14 cellular contexts compared by ENCODE assay signal in the genomic region with DNA sequence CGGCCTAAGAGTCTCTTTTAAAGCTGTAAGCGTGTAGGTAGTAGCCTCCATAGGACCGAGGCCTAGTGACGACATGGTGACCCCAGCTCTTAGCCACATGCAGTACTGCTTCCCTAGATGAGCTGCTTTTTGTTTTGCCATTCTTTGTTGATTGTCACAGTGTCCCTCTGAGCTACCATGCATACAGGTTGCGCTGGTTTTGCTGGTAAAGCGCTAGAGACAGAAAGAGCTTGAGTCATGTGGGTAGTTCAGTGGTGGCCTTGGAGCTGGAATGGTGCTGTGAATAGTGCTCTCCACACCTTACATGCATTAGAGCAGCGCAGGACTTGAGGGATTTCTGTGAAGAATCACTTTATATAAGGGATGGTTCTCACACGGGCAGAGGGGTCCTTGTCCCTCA. TPM values are rescaled to one million over a fixed set of nuclear protein-coding genes. Genes with fewer than 3 reads are reported as not detected.
DNase-seq lines count a peak whose midpoint lies in the region; ATAC-seq lines count a peak whose summit lies in the region.
"Had no signal": no experiment of that assay in that cellular context is flagged by ENCODE, and none has a peak within 500 bp of the region (broad histone marks: within the 10 kb centered on the region; RNA-seq: fewer than 3 reads in every experiment).

No MANE protein-coding gene starts in this region.

- no peaks in the 10 kb centered on the region for H3K27me3 Mint-ChIP-seq in activated T-cell treated with anti-CD3 and anti-CD28 coated beads, Interleukin-2, amount 50 U/mL, for 72 hours (ENCODE audit: low read depth)
- no peaks in the 10 kb centered on the region for H3K27me3 Mint-ChIP-seq in activated CD4-positive, alpha-beta memory T cell treated with anti-CD3 and anti-CD28 coated beads, Interleukin-2, amount 10 ng/mL, durations not matched to agents 7 days and 5 days
- no peaks in the 10 kb centered on the region for H3K27me3 Mint-ChIP-seq in stimulated activated naive CD8-positive, alpha-beta T cell treated with anti-CD3 and anti-CD28 coated beads, Interleukin-15, amount 100 ng/mL, for 72 hours
- H3K27me3 Mint-ChIP-seq: T-cell had no signal

- H3K4me1 Mint-ChIP-seq in activated T-cell treated with anti-CD3 and anti-CD28 coated beads, Interleukin-2, amount 50 U/mL, for 72 hours (ENCODE audit: low read depth) = peaks cover 89% of the 10 kb centered on the region
- peaks cover 75% of the 10 kb centered on the region for H3K4me1 Mint-ChIP-seq in activated CD4-positive, alpha-beta memory T cell treated with anti-CD3 and anti-CD28 coated beads, Interleukin-2, amount 10 ng/mL, durations not matched to agents 7 days and 5 days
- peaks cover 80% of the 10 kb centered on the region for H3K4me1 Mint-ChIP-seq in stimulated activated naive CD8-positive, alpha-beta T cell treated with anti-CD3 and anti-CD28 coated beads, Interleukin-15, amount 100 ng/mL, for 72 hours

- no peak for DNase-seq in activated T-cell treated with anti-CD3 and anti-CD28 coated beads, Interleukin-2, amount 50 U/mL, for 72 hours
- no peak for DNase-seq in activated T-cell treated with anti-CD3 and anti-CD28 coated beads, Interleukin-2, amount 50 U/mL, for 1 hour
- no peak for DNase-seq in activated CD4-positive, alpha-beta memory T cell treated with anti-CD3 and anti-CD28 coated beads, Interleukin-2, amount 10 ng/mL, durations not matched to agents 7 days and 5 days
- no peak for DNase-seq in stimulated activated naive CD8-positive, alpha-beta T cell treated with anti-CD3 and anti-CD28 coated beads, Interleukin-15, amount 100 ng/mL, for 72 hours
- DNase-seq in SK-N-DZ (ENCODE audit: low spot score) = no peak
- DNase-seq: EL; NCI-H187; NK-92 treated with Interleukin-12 subunit alpha and Interleukin-12 subunit beta, amount 100 ng/mL, for 24 hours; stimulated activated CD4-positive, alpha-beta T cell treated with anti-CD3 and anti-CD28 coated beads, Interleukin-4, amount 100 ng/mL, for 1 hour; T-cell had no signal

- POLR2A ChIA-PET in activated CD4-positive, alpha-beta memory T cell treated with anti-CD3 and anti-CD28 coated beads, Interleukin-2, amount 10 ng/mL, durations not matched to agents 7 days and 5 days (lab: Charles Lee) = interaction anchor here (1.5 to 2.5 kb wide), 3 partner anchors 8 to 64 kb away, joined by 5 to 11 read pairs (median 7); no protein-coding TSS in a partner anchor

- no peaks in the 10 kb centered on the region for H3K9me3 ChIP-seq in iPS-15b (ENCODE audit: control insufficient read depth, insufficient read depth, low read length)

- peaks cover 10 to 27% of the 10 kb centered on the region in 2 donors for H3K36me3 Mint-ChIP-seq in activated T-cell treated with anti-CD3 and anti-CD28 coated beads, Interleukin-2, amount 50 U/mL, for 72 hours (ENCODE audit: insufficient read depth in 2 of 2)
- H3K36me3 Mint-ChIP-seq in activated CD4-positive, alpha-beta memory T cell treated with anti-CD3 and anti-CD28 coated beads, Interleukin-2, amount 10 ng/mL, durations not matched to agents 7 days and 5 days (ENCODE audit: low read depth) = peaks cover 50% of the 10 kb centered on the region

- peak in 1 of 2 donors; percentile 23 for ATAC-seq in activated T-cell treated with anti-CD3 and anti-CD28 coated beads, Interleukin-2, amount 50 U/mL, for 72 hours (replicated peaks in 1 of 2)
- ATAC-seq in stimulated activated naive CD8-positive, alpha-beta T cell treated with anti-CD3 and anti-CD28 coated beads, Interleukin-15, amount 100 ng/mL, for 72 hours = no peak
- no peak for ATAC-seq in HG02970 (IDR thresholded peaks at IDR 0.05; ENCODE audit: low FRiP score, unreplicated experiment)
- no peak for ATAC-seq in GM18873 (IDR thresholded peaks at IDR 0.05; ENCODE audit: low FRiP score, unreplicated experiment)
- ATAC-seq: T-cell had no signal

- peak overlapping the region; percentile 26 for H3K9ac ChIP-seq in iPS-15b (ENCODE audit: low read depth, low read length)

- CTCF ChIA-PET in activated CD4-positive, alpha-beta memory T cell treated with anti-CD3 and anti-CD28 coated beads, Interleukin-2, amount 10 ng/mL, durations not matched to agents 7 days and 5 days (lab: Charles Lee) = interaction anchor here (0.6 to 2.2 kb wide), 6 partner anchors 37 to 130 kb away, joined by 3 to 6 read pairs (median 4); a partner anchor contains a TSS

- H3K36me3 ChIP-seq in iPS-15b (ENCODE audit: control insufficient read depth, insufficient read depth, low read length) = peaks cover 7% of the 10 kb centered on the region

- H3K4me1 ChIP-seq in iPS-15b (ENCODE audit: control insufficient read depth, insufficient read depth, low read length) = peaks cover 28% of the 10 kb centered on the region

- H3K27me3 ChIP-seq in iPS-15b (ENCODE audit: control insufficient read depth, insufficient read depth, low read length) = no peaks in the 10 kb centered on the region

- H3K4me3 Mint-ChIP-seq in activated T-cell treated with anti-CD3 and anti-CD28 coated beads, Interleukin-2, amount 50 U/mL, for 72 hours = peak overlapping the region; percentile 9 to 58
- H3K4me3 Mint-ChIP-seq in activated CD4-positive, alpha-beta memory T cell treated with anti-CD3 and anti-CD28 coated beads, Interleukin-2, amount 10 ng/mL, durations not matched to agents 7 days and 5 days = no peak overlapping the region
- peak overlapping the region; percentile 4 to 19 for H3K4me3 Mint-ChIP-seq in stimulated activated naive CD8-positive, alpha-beta T cell treated with anti-CD3 and anti-CD28 coated beads, Interleukin-15, amount 100 ng/mL, for 72 hours

- no peak overlapping the region for H3K4me3 ChIP-seq in iPS-15b (ENCODE audit: low read depth, low read length)

- peak overlapping the region; percentile 44 for H3K27ac Mint-ChIP-seq in activated T-cell treated with anti-CD3 and anti-CD28 coated beads, Interleukin-2, amount 50 U/mL, for 72 hours
- H3K27ac Mint-ChIP-seq in activated CD4-positive, alpha-beta memory T cell treated with anti-CD3 and anti-CD28 coated beads, Interleukin-2, amount 10 ng/mL, durations not matched to agents 7 days and 5 days = peak overlapping the region; percentile 16
- H3K27ac Mint-ChIP-seq in stimulated activated naive CD8-positive, alpha-beta T cell treated with anti-CD3 and anti-CD28 coated beads, Interleukin-15, amount 100 ng/mL, for 72 hours = peak overlapping the region; percentile 61 to 71
- H3K27ac Mint-ChIP-seq: T-cell had no signal

- H3K9me3 Mint-ChIP-seq in activated T-cell treated with anti-CD3 and anti-CD28 coated beads, Interleukin-2, amount 50 U/mL, for 72 hours = no peaks in the 10 kb centered on the region
- H3K9me3 Mint-ChIP-seq in activated CD4-positive, alpha-beta memory T cell treated with anti-CD3 and anti-CD28 coated beads, Interleukin-2, amount 10 ng/mL, durations not matched to agents 7 days and 5 days = no peaks in the 10 kb centered on the region
- H3K9me3 Mint-ChIP-seq in stimulated activated naive CD8-positive, alpha-beta T cell treated with anti-CD3 and anti-CD28 coated beads, Interleukin-15, amount 100 ng/mL, for 72 hours = no peaks in the 10 kb centered on the region
- H3K9me3 Mint-ChIP-seq: T-cell had no signal

RNA-seq across cellular contexts. Expression of a gene that starts 5.1 kb away (rescaled TPM):
- total RNA-seq in activated T-cell treated with anti-CD3 and anti-CD28 coated beads, Interleukin-2, amount 50 U/mL, for 72 hours = 100 to 1,000 TPM; 168 to 183 TPM
- 100 to 1,000 TPM; 205 to 211 TPM for total RNA-seq in activated CD4-positive, alpha-beta memory T cell treated with anti-CD3 and anti-CD28 coated beads, Interleukin-2, amount 10 ng/mL, durations not matched to agents 7 days and 5 days
- polyA plus RNA-seq in SK-N-DZ (2014; cell fraction: cytosol; rRNA removed) = 53.0 and 93.0 TPM in 2 replicates
- 80.9 and 107 TPM in 2 replicates for polyA plus RNA-seq in SK-N-DZ (2014; cell fraction: nucleus; rRNA removed)

RNA-seq across cellular contexts. Expression of a gene that starts 36.7 kb away (rescaled TPM):
- total RNA-seq in activated T-cell treated with anti-CD3 and anti-CD28 coated beads, Interleukin-2, amount 50 U/mL, for 72 hours = 10 to 100 TPM; 12.1 to 13.0 TPM
- total RNA-seq in activated CD4-positive, alpha-beta memory T cell treated with anti-CD3 and anti-CD28 coated beads, Interleukin-2, amount 10 ng/mL, durations not matched to agents 7 days and 5 days = 10 to 100 TPM; 20.6 to 20.8 TPM
- 25.4 and 35.9 TPM in 2 replicates for polyA plus RNA-seq in SK-N-DZ (2014; cell fraction: cytosol; rRNA removed)
- polyA plus RNA-seq in SK-N-DZ (2014; cell fraction: nucleus; rRNA removed) = 4.4 and 24.5 TPM in 2 replicates

RNA-seq across cellular contexts. Expression of a gene that starts 52.6 kb away (rescaled TPM):
- 1 to 10 TPM; 1.3 to 1.9 TPM for total RNA-seq in activated T-cell treated with anti-CD3 and anti-CD28 coated beads, Interleukin-2, amount 50 U/mL, for 72 hours
- under 1 TPM; 0.58 to 0.63 TPM for total RNA-seq in activated CD4-positive, alpha-beta memory T cell treated with anti-CD3 and anti-CD28 coated beads, Interleukin-2, amount 10 ng/mL, durations not matched to agents 7 days and 5 days
- not detected in 2 replicates for polyA plus RNA-seq in SK-N-DZ (2014; cell fraction: cytosol; rRNA removed)
- not detected in 2 replicates for polyA plus RNA-seq in SK-N-DZ (2014; cell fraction: nucleus; rRNA removed)
- total RNA-seq: osteoblast had no signal

RNA-seq across cellular contexts. Expression of a gene that starts 59.7 kb away (rescaled TPM):
- 10 to 100 TPM; 68.8 to 69.2 TPM for total RNA-seq in activated T-cell treated with anti-CD3 and anti-CD28 coated beads, Interleukin-2, amount 50 U/mL, for 72 hours
- total RNA-seq in activated CD4-positive, alpha-beta memory T cell treated with anti-CD3 and anti-CD28 coated beads, Interleukin-2, amount 10 ng/mL, durations not matched to agents 7 days and 5 days = 10 to 100 TPM; 90.9 to 93.7 TPM
- polyA plus RNA-seq in SK-N-DZ (2014; cell fraction: cytosol; rRNA removed) = 28.0 and 30.6 TPM in 2 replicates
- 44.8 and 76.4 TPM in 2 replicates for polyA plus RNA-seq in SK-N-DZ (2014; cell fraction: nucleus; rRNA removed)

Comparison
In these comparisons a context has a peak if more than half of its experiments do, and no peak if none do; other contexts are left out.
1. H3K27ac Mint-ChIP-seq: peak in every context shown above with its lines; median percentile 66 in stimulated activated naive CD8-positive, alpha-beta T cell treated with anti-CD3 and anti-CD28 coated beads, Interleukin-15, amount 100 ng/mL, for 72 hours; 44 in activated T-cell treated with anti-CD3 and anti-CD28 coated beads, Interleukin-2, amount 50 U/mL, for 72 hours; 16 in activated CD4-positive, alpha-beta memory T cell treated with anti-CD3 and anti-CD28 coated beads, Interleukin-2, amount 10 ng/mL, durations not matched to agents 7 days and 5 days.